ENCODE assay signal across 16 cellular contexts in the genomic region with DNA sequence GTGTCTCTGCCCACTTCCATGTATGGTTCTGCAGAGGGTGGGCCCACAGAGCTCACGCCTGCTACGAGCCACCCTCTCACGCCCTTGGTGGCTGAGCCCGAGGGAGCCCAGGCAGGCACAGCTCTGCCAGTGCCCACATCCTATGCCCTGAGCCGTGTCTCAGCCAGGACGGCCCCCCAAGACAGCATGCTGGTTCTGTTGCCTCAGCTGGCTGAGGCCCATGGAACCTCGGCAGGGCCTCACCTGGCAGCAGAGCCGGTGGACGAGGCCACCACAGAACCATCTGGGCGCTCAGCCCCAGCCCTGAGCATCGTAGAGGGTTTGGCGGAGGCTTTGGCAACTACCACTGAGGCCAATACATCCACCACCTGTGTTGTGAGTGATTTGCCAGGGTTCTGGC.
DNase-seq lines count a peak whose midpoint lies in the region; ATAC-seq and TF ChIP-seq lines count a peak whose summit lies in the region.
"Had no signal": no experiment of that assay in that cellular context is flagged by ENCODE, and none has a peak within 500 bp of the region (broad histone marks: within the 10 kb centered on the region; RNA-seq: fewer than 3 reads in every experiment).

No MANE protein-coding gene starts in this region.

- POLR2A ChIA-PET in GM10248 (lab: Yijun Ruan, JAX): no interaction called here

- CTCF ChIA-PET in GM10248 (lab: Yijun Ruan, JAX): no interaction called here

- TF ChIP-seq CTCF in GM10248 (IDR thresholded peaks at IDR 0.05; ENCODE audit: control extremely low read depth, extremely low read depth, low read depth, missing control alignments) (no peak), parathyroid adenoma (IDR thresholded peaks at IDR 0.05) (no peak)

- no peaks in the 10 kb centered on the region for H3K9me3 Mint-ChIP-seq in activated CD4-positive, alpha-beta T cell treated with anti-CD3 and anti-CD28 coated beads, Interleukin-2, amount 10 ng/mL, durations not matched to agents 24 days and 14 days
- H3K9me3 Mint-ChIP-seq: CD4-positive, alpha-beta memory T cell had no signal

- H3K9me3 ChIP-seq in parathyroid adenoma (ENCODE audit: control insufficient read depth, low read length): no peaks in the 10 kb centered on the region

- intact Hi-C loops in activated CD4-positive, alpha-beta T cell treated with anti-CD3 and anti-CD28 coated beads, Interleukin-2, amount 10 ng/mL, durations not matched to agents 24 days and 14 days (cut with micrococcal nuclease): no loop called here

- no peak overlapping the region for H3K27ac Mint-ChIP-seq in activated CD4-positive, alpha-beta T cell treated with anti-CD3 and anti-CD28 coated beads, Interleukin-2, amount 10 ng/mL, durations not matched to agents 24 days and 14 days
- H3K27ac Mint-ChIP-seq: B cell had no signal

- H3K4me3 Mint-ChIP-seq in activated CD4-positive, alpha-beta T cell treated with anti-CD3 and anti-CD28 coated beads, Interleukin-2, amount 10 ng/mL, durations not matched to agents 24 days and 14 days: no peak overlapping the region
- H3K4me3 Mint-ChIP-seq: B cell; CD4-positive, alpha-beta memory T cell had no signal

- DNase-seq in activated CD4-positive, alpha-beta T cell treated with anti-CD3 and anti-CD28 coated beads, Interleukin-2, amount 10 ng/mL, durations not matched to agents 24 days and 14 days: peak; percentile 33
- DNase-seq in activated CD4-positive, alpha-beta T cell treated with anti-CD3 and anti-CD28 coated beads, Interleukin-2, amount 50 U/mL, for 4 hours: no peak
- DNase-seq in GM10248 (ENCODE audit: extremely low spot score) (peak; percentile 6), cerebellum (ENCODE audit: low spot score) (peak; percentile 79), NCI-H748 treated with DMSO at 0.1 percent for 48 hours (lab: John Stamatoyannopoulos, UW) (no peak), HuH-7 (ENCODE audit: low spot score) (no peak)
- DNase-seq: CD4-positive, alpha-beta memory T cell; KG1; MV-4-11; NCI-H1694 treated with DMSO at 0.1 percent for 48 hours; SHP77 had no signal

- H3K9ac ChIP-seq in parathyroid adenoma: no peak overlapping the region

- H3K27me3 Mint-ChIP-seq in activated CD4-positive, alpha-beta T cell treated with anti-CD3 and anti-CD28 coated beads, Interleukin-2, amount 10 ng/mL, durations not matched to agents 24 days and 14 days: peaks cover 4% of the 10 kb centered on the region

- H3K27ac ChIP-seq in parathyroid adenoma: no peak overlapping the region
- H3K27ac ChIP-seq: 22Rv1 had no signal

- H3K4me3 ChIP-seq in parathyroid adenoma (ENCODE audit: low read depth, low read length): no peak overlapping the region

- no peaks in the 10 kb centered on the region for H3K36me3 ChIP-seq in parathyroid adenoma (ENCODE audit: control insufficient read depth, insufficient read depth, low read length)

- no peaks in the 10 kb centered on the region for H3K27me3 ChIP-seq in parathyroid adenoma (ENCODE audit: control insufficient read depth, insufficient read depth, low read length)

- ATAC-seq in HG03354 (IDR thresholded peaks at IDR 0.05; ENCODE audit: poor library complexity, severe bottlenecking, unreplicated experiment): no peak
- ATAC-seq: HepG2 had no signal

- no peaks in the 10 kb centered on the region for H3K36me3 Mint-ChIP-seq in activated CD4-positive, alpha-beta T cell treated with anti-CD3 and anti-CD28 coated beads, Interleukin-2, amount 10 ng/mL, durations not matched to agents 24 days and 14 days (ENCODE audit: low read depth)
- H3K36me3 Mint-ChIP-seq: CD4-positive, alpha-beta memory T cell had no signal

- H2AFZ ChIP-seq in parathyroid adenoma: peak overlapping the region; percentile 17

- H3K4me1 ChIP-seq in parathyroid adenoma: no peaks in the 10 kb centered on the region

- H3K4me2 ChIP-seq in parathyroid adenoma (ENCODE audit: low read length): no peak overlapping the region

- no peaks in the 10 kb centered on the region for H3K4me1 Mint-ChIP-seq in activated CD4-positive, alpha-beta T cell treated with anti-CD3 and anti-CD28 coated beads, Interleukin-2, amount 10 ng/mL, durations not matched to agents 24 days and 14 days
- H3K4me1 Mint-ChIP-seq: B cell; CD4-positive, alpha-beta memory T cell had no signal

- H3K79me2 ChIP-seq in parathyroid adenoma: no peaks in the 10 kb centered on the region

Comparison
In these comparisons a context has a peak if more than half of its experiments do, and no peak if none do; other contexts are left out.
1. DNase-seq: peak in activated CD4-positive, alpha-beta T cell treated with anti-CD3 and anti-CD28 coated beads, Interleukin-2, amount 10 ng/mL, durations not matched to agents 24 days and 14 days (single experiment), GM10248 (single experiment) and cerebellum (single experiment); none in activated CD4-positive, alpha-beta T cell treated with anti-CD3 and anti-CD28 coated beads, Interleukin-2, amount 50 U/mL, for 4 hours (0 of 2), NCI-H748 treated with DMSO at 0.1 percent for 48 hours (single experiment) and HuH-7 (single experiment).